Comparison of ENCODE assay signal across 9 cellular contexts in genomic region chr5:76547891-76548524, GRCh38.
DNase-seq lines count a peak whose midpoint lies in the region; ATAC-seq, FAIRE-seq and TF ChIP-seq lines count a peak whose summit lies in the region.
"Had no signal": no experiment of that assay in that cellular context is flagged by ENCODE, and none has a peak within 500 bp of the region (broad histone marks: within the 10 kb centered on the region; RNA-seq: fewer than 3 reads in every experiment).

No MANE protein-coding gene starts in this region.

- H3K27me3 ChIP-seq in neuronal stem cell (ENCODE audit: control insufficient read depth in 3 of 3, insufficient read depth in 3 of 3, low read depth in 1 of 3, low read length in 3 of 3): no peaks in the 10 kb centered on the region

- FAIRE-seq in GM12891 (lab: Jason Lieb, UNC): no peak

- no peak overlapping the region for H2AK5ac ChIP-seq in neuronal stem cell (ENCODE audit: low read depth, low read length)

- no peak overlapping the region for H2BK12ac ChIP-seq in neuronal stem cell (ENCODE audit: low read length)

- no peak overlapping the region for H2BK5ac ChIP-seq in neuronal stem cell (ENCODE audit: low read length)

- no peak for TF ChIP-seq POLR2A in GM12891 (IDR thresholded peaks at IDR 0.05; ENCODE audit: low read depth, low read length)

- H3K4me3 ChIP-seq in neuronal stem cell (ENCODE audit: low read length in 2 of 2): no peak overlapping the region

- no peak overlapping the region for H3K27ac ChIP-seq in neuronal stem cell (replicated peaks; ENCODE audit: low read length)

- H3K9ac ChIP-seq in neuronal stem cell (ENCODE audit: low read depth, low read length, poor library complexity): no peak overlapping the region

- H3K14ac ChIP-seq in neuronal stem cell (ENCODE audit: low read length): peak overlapping the region; percentile 9

- H3K23ac ChIP-seq in neuronal stem cell (ENCODE audit: low read depth, low read length, poor library complexity): no peak overlapping the region

- peak; percentile 26 for ATAC-seq in GM21576 (IDR thresholded peaks at IDR 0.05; ENCODE audit: unreplicated experiment)
- ATAC-seq in HG03457 (IDR thresholded peaks at IDR 0.05; ENCODE audit: unreplicated experiment): no peak

- no peak overlapping the region for H3K4me2 ChIP-seq in neuronal stem cell (ENCODE audit: insufficient read depth, low read length, poor library complexity, severe bottlenecking)

- peaks cover 0 to 14% of the 10 kb centered on the region in 2 donors for H3K4me1 ChIP-seq in neuronal stem cell (ENCODE audit: control insufficient read depth in 2 of 2, insufficient read depth in 1 of 2, low read depth in 1 of 2, low read length in 2 of 2)

- no peak overlapping the region for H2BK15ac ChIP-seq in neuronal stem cell (ENCODE audit: low read length)

- H4K91ac ChIP-seq in neuronal stem cell (ENCODE audit: low read depth, low read length, poor library complexity): no peak overlapping the region

- no peak overlapping the region for H3K18ac ChIP-seq in neuronal stem cell (ENCODE audit: low read length)

- DNase-seq in GM12891 (ENCODE audit: insufficient read length, low spot score) (no peak), RPMI8226 (peak; percentile 64), neuronal stem cell (ENCODE audit: low spot score) (no peak), NCI-H446 (lab: John Stamatoyannopoulos, UW) (no peak), NCI-H524 treated with DMSO at 0.1 percent for 48 hours (lab: John Stamatoyannopoulos, UW) (no peak), islet precursor cell (no peak)
- DNase-seq: amniotic stem cell had no signal

- WGBS in neuronal stem cell (ENCODE audit: extremely low coverage in 2 of 2, insufficient read length in 2 of 2, insufficient replicate concordance in 1 of 2), 2 donors: no CpG with 5 or more reads among the region's 3 CpGs

- H3K79me1 ChIP-seq in neuronal stem cell (ENCODE audit: low read depth, low read length): no peaks in the 10 kb centered on the region

- no peak overlapping the region for H3K4ac ChIP-seq in neuronal stem cell (ENCODE audit: low read length)

- H3K9me3 ChIP-seq in neuronal stem cell (replicated peaks in 1 of 2; ENCODE audit: control insufficient read depth in 2 of 2, insufficient read depth in 1 of 2, low read depth in 1 of 2, low read length in 2 of 2): peaks cover 0 to 3% of the 10 kb centered on the region in 2 donors

- H2AFZ ChIP-seq in neuronal stem cell (ENCODE audit: low read length): no peak overlapping the region

- no peaks in the 10 kb centered on the region for H3K36me3 ChIP-seq in neuronal stem cell (replicated peaks in 1 of 2; ENCODE audit: control insufficient read depth in 2 of 2, insufficient read depth in 2 of 2, low read length in 2 of 2)

- H4K8ac ChIP-seq in neuronal stem cell (ENCODE audit: low read depth, low read length): no peak overlapping the region

- no peak overlapping the region for H2BK120ac ChIP-seq in neuronal stem cell (ENCODE audit: low read depth, low read length)

TF ChIP-seq in GM12891, 5 proteins besides CTCF, POLR2A, EP300 and RAD21:
- TF ChIP-seq PAX5 (IDR thresholded peaks at IDR 0.05; ENCODE audit: insufficient read depth, low read length, severe bottlenecking): peak; percentile 91
- TF ChIP-seq POLR2AphosphoS5 (IDR thresholded peaks at IDR 0.05; ENCODE audit: low read depth, low read length): no peak
